In genomic region chr4:119593698-119594097, GRCh38 we compare ENCODE assay signal across 19 cellular contexts. TPM values are rescaled to one million over a fixed set of nuclear protein-coding genes. Genes with fewer than 3 reads are reported as not detected.
DNase-seq lines count a peak whose midpoint lies in the region; ATAC-seq and TF ChIP-seq lines count a peak whose summit lies in the region.
"Had no signal": no experiment of that assay in that cellular context is flagged by ENCODE, and none has a peak within 500 bp of the region (broad histone marks: within the 10 kb centered on the region; RNA-seq: fewer than 3 reads in every experiment).

No MANE protein-coding gene starts in this region.

- H3K4me3 ChIP-seq in gastroesophageal sphincter: no peak overlapping the region
- no peak overlapping the region for H3K4me3 ChIP-seq in mucosa of descending colon
- H3K4me3 ChIP-seq in body of pancreas: no peak overlapping the region
- H3K4me3 ChIP-seq: BLaER1, HAP-1 had no signal

- 72 to 81% methylated on average over 4 to 5 of the region's 5 CpGs for WGBS in gastroesophageal sphincter (ENCODE audit: low coverage in 1 of 2), 2 donors
- 87 to 89% methylated on average over 5 of the region's 5 CpGs for WGBS in body of pancreas, 2 donors

- H3K9me3 ChIP-seq in gastroesophageal sphincter: peaks cover 0 to 3% (median 0%) of the 10 kb centered on the region in 3 donors
- H3K9me3 ChIP-seq in mucosa of descending colon: no peaks in the 10 kb centered on the region
- H3K9me3 ChIP-seq in body of pancreas: no peaks in the 10 kb centered on the region
- H3K9me3 ChIP-seq: Caco-2, HAP-1 had no signal

- DNase-seq in NCI-H2171 treated with DMSO at 0.1 percent for 48 hours (lab: John Stamatoyannopoulos, UW) (peak; percentile 17), NCI-H2171 (lab: John Stamatoyannopoulos, UW) (no peak), NCI-H69 (lab: John Stamatoyannopoulos, UW) (peak; percentile 36), mucosa of descending colon (peak in 1 of 3 donors; percentile 12), SIG-M5 treated with dmso at 0.1 percent for 504 hours (lab: John Stamatoyannopoulos, UW; ENCODE audit: unreplicated experiment) (no peak), body of pancreas (no peak), SHP77 treated with DMSO at 0.1 percent for 48 hours (lab: John Stamatoyannopoulos, UW) (no peak)
- DNase-seq: Caco-2; CD4-positive, CD25-positive, alpha-beta regulatory T cell; CD8-positive, alpha-beta T cell; DMS153; DND-41; GOT3; HFFc6 had no signal

- H3K36me3 ChIP-seq in gastroesophageal sphincter: no peaks in the 10 kb centered on the region
- no peaks in the 10 kb centered on the region for H3K36me3 ChIP-seq in mucosa of descending colon (ENCODE audit: low read depth)
- no peaks in the 10 kb centered on the region for H3K36me3 ChIP-seq in body of pancreas (replicated peaks in 1 of 2; ENCODE audit: insufficient read depth in 1 of 2, low read depth in 2 of 2)
- H3K36me3 ChIP-seq: HAP-1 had no signal

- no peaks in the 10 kb centered on the region for H3K27me3 ChIP-seq in gastroesophageal sphincter
- H3K27me3 ChIP-seq in body of pancreas: no peaks in the 10 kb centered on the region
- H3K27me3 ChIP-seq: BLaER1 had no signal

- TF ChIP-seq POLR2A in gastroesophageal sphincter (IDR thresholded peaks at IDR 0.05) (no peak), body of pancreas (IDR thresholded peaks at IDR 0.05) (no peak)

- ATAC-seq in gastroesophageal sphincter: no peak
- ATAC-seq in mucosa of descending colon: peak; percentile 56
- ATAC-seq in body of pancreas: no peak
- ATAC-seq: CD8-positive, alpha-beta T cell had no signal

- peak overlapping the region; percentile 47 to 82 (median 68) for H3K27ac ChIP-seq in gastroesophageal sphincter
- no peak overlapping the region for H3K27ac ChIP-seq in body of pancreas
- H3K27ac ChIP-seq: 22Rv1, BLaER1, C4-2B had no signal

- no peak for TF ChIP-seq EP300 in gastroesophageal sphincter (IDR thresholded peaks at IDR 0.05)

- intact Hi-C loops in mucosa of descending colon (cut with DNase I, micrococcal nuclease) (no loop called here), body of pancreas (cut with DNase I) (no loop called here)

- TF ChIP-seq CTCF in gastroesophageal sphincter (IDR thresholded peaks at IDR 0.05) (no peak), mucosa of descending colon (IDR thresholded peaks at IDR 0.05) (no peak), body of pancreas (IDR thresholded peaks at IDR 0.05) (no peak)

- H3K4me1 ChIP-seq in gastroesophageal sphincter (peaks cover 8 to 84% (median 22%) of the 10 kb centered on the region in 3 donors), mucosa of descending colon (ENCODE audit: low read depth) (no peaks in the 10 kb centered on the region), body of pancreas (peaks cover 24% of the 10 kb centered on the region)
- H3K4me1 ChIP-seq: BLaER1, Caco-2 had no signal

RNA-seq across cellular contexts. Expression of gene PDE5A, which starts 34.9 kb away (rescaled TPM):
- total RNA-seq in gastroesophageal sphincter (100 to 1,000 TPM; 126 to 358 (median 212) TPM), mucosa of descending colon (100 to 1,000 TPM in 1 of 3 donors, 10 to 100 TPM in 2; 35.4 to 131 (median 58.4) TPM), body of pancreas (10 to 100 TPM; 12.5 to 31.9 TPM)

Comparison
In these comparisons a context has a peak if more than half of its experiments do, and no peak if none do; other contexts are left out.
1. DNase-seq: peak in NCI-H2171 treated with DMSO at 0.1 percent for 48 hours (single experiment) and NCI-H69 (single experiment); none in NCI-H2171 (single experiment), SIG-M5 treated with dmso at 0.1 percent for 504 hours (single experiment), body of pancreas (0 of 4) and SHP77 treated with DMSO at 0.1 percent for 48 hours (single experiment).
2. H3K27ac ChIP-seq: peak in gastroesophageal sphincter (4 of 4); none in body of pancreas (0 of 4).